Comparison of ENCODE assay signal across 11 cellular contexts in genomic region chr17:58527306-58527705, GRCh38. TPM values are rescaled to one million over a fixed set of nuclear protein-coding genes. Genes with fewer than 3 reads are reported as not detected.
DNase-seq lines count a peak whose midpoint lies in the region; ATAC-seq, FAIRE-seq and TF ChIP-seq lines count a peak whose summit lies in the region.
"Had no signal": no experiment of that assay in that cellular context is flagged by ENCODE, and none has a peak within 500 bp of the region (broad histone marks: within the 10 kb centered on the region; RNA-seq: fewer than 3 reads in every experiment).

No MANE protein-coding gene starts in this region.

- no peak overlapping the region for H3K27ac ChIP-seq in DOHH2 (ENCODE audit: low read depth, low read length)
- no peak overlapping the region for H3K27ac ChIP-seq in KMS-11
- peak overlapping the region; percentile 45 for H3K27ac ChIP-seq in neutrophil

- H3K9me3 ChIP-seq in DOHH2 (ENCODE audit: control insufficient read depth, insufficient read depth, low read length) (no peaks in the 10 kb centered on the region), neutrophil (no peaks in the 10 kb centered on the region)

- H3K9me2 ChIP-seq in DOHH2 (replicated peaks; ENCODE audit: control insufficient read depth, low read length), result no peaks in the 10 kb centered on the region

- H3K4me1 ChIP-seq in DOHH2 (ENCODE audit: control insufficient read depth, low read length) (peaks cover 9% of the 10 kb centered on the region), KMS-11 (ENCODE audit: low read depth, poor library complexity, severe bottlenecking) (peaks cover 9% of the 10 kb centered on the region), neutrophil (ENCODE audit: control insufficient read depth in 1 of 2, insufficient read depth in 1 of 2, low read depth in 1 of 2, low read length in 1 of 2) (peaks cover 16% of the 10 kb centered on the region in 2 experiments)

- ATAC-seq in GM19351 (IDR thresholded peaks at IDR 0.05; ENCODE audit: unreplicated experiment), result no peak
- no peak for ATAC-seq in HG02759 (IDR thresholded peaks at IDR 0.05; ENCODE audit: unreplicated experiment)
- no peak for ATAC-seq in HG03139 (IDR thresholded peaks at IDR 0.05; ENCODE audit: unreplicated experiment)
- ATAC-seq in HG03108 (IDR thresholded peaks at IDR 0.05; ENCODE audit: unreplicated experiment), result no peak
- ATAC-seq: natural killer cell treated with Interleukin-12 subunit alpha and Interleukin-12 subunit beta and Interleukin-15 and Interleukin-18, amount 100 ng/mL, for 72 hours had no signal

- no peak for DNase-seq in bronchial epithelial cell (ENCODE audit: low read depth)
- DNase-seq: GDM1, NCI-H345 had no signal

- H3K27me3 ChIP-seq in DOHH2 (ENCODE audit: control insufficient read depth, low read length) (peaks cover 21% of the 10 kb centered on the region), KMS-11 (ENCODE audit: insufficient read depth, low read depth) (0 out of 2 replicates have a peak, but pooled peaks cover 3% of the 10 kb centered on the region), bronchial epithelial cell (ENCODE audit: control insufficient read depth, insufficient read depth, low read length) (no peaks in the 10 kb centered on the region), neutrophil (peaks cover 44% of the 10 kb centered on the region)

- H3K79me2 ChIP-seq in DOHH2 (ENCODE audit: control insufficient read depth, low read length), result no peaks in the 10 kb centered on the region
- no peaks in the 10 kb centered on the region for H3K79me2 ChIP-seq in KMS-11 (ENCODE audit: insufficient read depth, low read depth)

- no peaks in the 10 kb centered on the region for H3F3A ChIP-seq in DOHH2 (ENCODE audit: control insufficient read depth, insufficient read depth)

- H2AFZ ChIP-seq in KMS-11 (ENCODE audit: low read depth), result no peak overlapping the region

- H3K9ac ChIP-seq in KMS-11, result no peak overlapping the region

- FAIRE-seq in bronchial epithelial cell (lab: Jason Lieb, UNC), result no peak

- no peaks in the 10 kb centered on the region for H4K20me1 ChIP-seq in DOHH2 (ENCODE audit: control insufficient read depth, insufficient read depth, low read depth, low read length)
- no peaks in the 10 kb centered on the region for H4K20me1 ChIP-seq in KMS-11 (ENCODE audit: insufficient read depth)

- no peaks in the 10 kb centered on the region for H3K36me3 ChIP-seq in DOHH2 (ENCODE audit: control insufficient read depth, low read length)
- H3K36me3 ChIP-seq in KMS-11 (ENCODE audit: insufficient read depth), result no peaks in the 10 kb centered on the region
- no peaks in the 10 kb centered on the region for H3K36me3 ChIP-seq in bronchial epithelial cell (ENCODE audit: control insufficient read depth, insufficient read depth, low read length)
- no peaks in the 10 kb centered on the region for H3K36me3 ChIP-seq in neutrophil

- H3K4me3 ChIP-seq in DOHH2 (ENCODE audit: low read length) (no peak overlapping the region), KMS-11 (IDR thresholded peaks at IDR 0.05; ENCODE audit: insufficient read depth, low read depth, low read length) (no peak overlapping the region), bronchial epithelial cell (ENCODE audit: low read depth, low read length) (no peak overlapping the region), neutrophil (ENCODE audit: low read depth in 1 of 2, low read length in 1 of 2) (no peak overlapping the region)

- TF ChIP-seq CTCF in DOHH2 (IDR thresholded peaks at IDR 0.05; ENCODE audit: low read depth, low read length, poor library complexity, severe bottlenecking) (peak; percentile 33), KMS-11 (conservative IDR thresholded peaks at IDR 0.05; ENCODE audit: low read depth, low read length) (peak; percentile 25; the same call in 1 of the 2 replicates), bronchial epithelial cell (IDR thresholded peaks at IDR 0.05; ENCODE audit: insufficient read depth, low read length, severe bottlenecking) (peak; percentile 21), neutrophil (IDR thresholded peaks at IDR 0.05) (no peak)

- H3K4me2 ChIP-seq in DOHH2 (ENCODE audit: low read length) (no peak overlapping the region), KMS-11 (no peak overlapping the region)

RNA-seq across cellular contexts. Expression of gene MTMR4, which starts 12.9 kb away (rescaled TPM):
- total RNA-seq in bronchial epithelial cell, result 26.2 and 62.4 TPM in 2 replicates

RNA-seq across cellular contexts. Expression of gene HSF5, which starts 39.1 kb away (rescaled TPM):
- total RNA-seq in bronchial epithelial cell, result under 0.01 TPM in 1 of 2 replicates, not detected in the other
